In the genomic region with DNA sequence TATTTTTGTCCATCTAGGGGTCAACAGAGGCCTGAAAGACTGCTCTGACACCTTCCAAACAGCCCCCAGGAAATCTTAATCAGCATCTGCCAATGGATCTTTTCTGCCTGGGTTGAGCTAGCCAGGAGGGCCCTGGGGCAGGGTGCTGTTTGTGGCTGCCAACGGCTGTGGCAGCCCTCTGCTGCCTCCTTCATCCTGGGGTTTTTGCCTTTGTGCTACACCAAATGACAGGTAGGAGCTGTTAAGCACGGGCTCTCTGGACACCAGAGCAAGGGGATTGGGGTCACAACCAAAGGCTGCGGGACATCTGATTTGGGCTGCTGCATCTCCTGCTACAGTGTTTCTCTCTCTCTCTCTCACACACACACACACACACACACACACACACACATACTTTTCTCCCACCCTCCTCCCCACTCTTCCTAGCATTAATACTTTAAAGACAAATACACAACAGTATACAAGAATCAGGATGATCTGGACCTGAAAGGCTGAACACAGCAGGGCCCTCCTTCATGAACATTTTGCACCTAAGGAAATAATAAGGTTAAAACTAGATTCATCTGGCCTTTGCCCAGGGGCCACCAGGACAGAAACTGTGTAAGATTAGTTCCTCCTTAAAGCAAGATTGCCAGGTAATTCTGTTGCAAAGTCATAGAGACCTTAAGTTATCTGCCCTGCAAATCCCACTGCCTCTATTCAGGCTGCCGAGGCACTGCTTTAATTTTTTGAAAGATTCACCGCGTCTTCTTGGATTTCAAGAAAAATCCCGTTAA, we compare ENCODE assay signal across 16 cellular contexts. TPM values are rescaled to one million over a fixed set of nuclear protein-coding genes. Genes with fewer than 3 reads are reported as not detected.
A peak's percentile ranks its signal among the peaks of the same experiment; 100 is the strongest.
DNase-seq lines count a peak whose midpoint lies in the region; ATAC-seq and TF ChIP-seq lines count a peak whose summit lies in the region.
"Had no signal": no experiment of that assay in that cellular context is flagged by ENCODE, and none has a peak within 500 bp of the region (broad histone marks: within the 10 kb centered on the region; RNA-seq: fewer than 3 reads in every experiment).

No MANE protein-coding gene starts in this region.

- H3K4me3 Mint-ChIP-seq in immature natural killer cell = no peak overlapping the region
- H3K4me3 Mint-ChIP-seq in stimulated activated naive CD8-positive, alpha-beta T cell treated with anti-CD3 and anti-CD28 coated beads, Interleukin-15, amount 100 ng/mL, for 72 hours = no peak overlapping the region
- H3K4me3 Mint-ChIP-seq: natural killer cell; stimulated activated effector memory CD8-positive, alpha-beta T cell treated with anti-CD3 and anti-CD28 coated beads, Interleukin-12 subunit alpha, Interleukin-12 subunit beta, amount 100 ng/mL, for 72 hours had no signal

- no peak overlapping the region for H3K27ac Mint-ChIP-seq in immature natural killer cell
- H3K27ac Mint-ChIP-seq in stimulated activated naive CD8-positive, alpha-beta T cell treated with anti-CD3 and anti-CD28 coated beads, Interleukin-15, amount 100 ng/mL, for 72 hours = no peak overlapping the region
- H3K27ac Mint-ChIP-seq: natural killer cell; stimulated activated effector memory CD8-positive, alpha-beta T cell treated with anti-CD3 and anti-CD28 coated beads, Interleukin-12 subunit alpha, Interleukin-12 subunit beta, amount 100 ng/mL, for 72 hours had no signal

- TF ChIP-seq CTCF in ascending aorta (IDR thresholded peaks at IDR 0.05) = no peak
- TF ChIP-seq CTCF in right lobe of liver (IDR thresholded peaks at IDR 0.05) = no peak

- no peaks in the 10 kb centered on the region for H3K27me3 ChIP-seq in ascending aorta
- H3K27me3 ChIP-seq in right lobe of liver = no peaks in the 10 kb centered on the region
- H3K27me3 ChIP-seq in skeletal muscle tissue (ENCODE audit: control insufficient read depth in 3 of 3, insufficient read depth in 3 of 3, low read length in 3 of 3) = no peaks in the 10 kb centered on the region
- H3K27me3 ChIP-seq: BE2C, brain microvascular endothelial cell had no signal

- peaks cover 3 to 4% (median 3%) of the 10 kb centered on the region in 3 donors for H3K27me3 Mint-ChIP-seq in immature natural killer cell (ENCODE audit: low read depth in 3 of 3)
- peaks cover 80% of the 10 kb centered on the region for H3K27me3 Mint-ChIP-seq in stimulated activated naive CD8-positive, alpha-beta T cell treated with anti-CD3 and anti-CD28 coated beads, Interleukin-15, amount 100 ng/mL, for 72 hours

- intact Hi-C loops in ascending aorta (cut with DNase I) = loop anchor here (5.0 kb wide), 2 partner anchors 135 to 155 kb away; no protein-coding TSS in a partner anchor
- intact Hi-C loops in right lobe of liver (cut with DNase I) = no loop called here

- peak; percentile 77 for DNase-seq in ELF-1 (ENCODE audit: low read depth, low spot score)
- DNase-seq in ascending aorta (ENCODE audit: low spot score in 2 of 2) = no peak
- DNase-seq in right lobe of liver = no peak
- DNase-seq in immature natural killer cell = no peak
- DNase-seq in stimulated activated naive CD8-positive, alpha-beta T cell treated with anti-CD3 and anti-CD28 coated beads, Interleukin-15, amount 100 ng/mL, for 72 hours = no peak
- DNase-seq: activated T-cell treated with anti-CD3 and anti-CD28 coated beads, Interleukin-2, amount 50 U/mL, for 72 hours; BE2C; brain microvascular endothelial cell; erythroblast; IMR-90; natural killer cell; NCI-H82 had no signal

- H3K9me3 Mint-ChIP-seq in immature natural killer cell = peaks cover 0 to 2% (median 0%) of the 10 kb centered on the region in 6 donors
- H3K9me3 Mint-ChIP-seq in stimulated activated naive CD8-positive, alpha-beta T cell treated with anti-CD3 and anti-CD28 coated beads, Interleukin-15, amount 100 ng/mL, for 72 hours = peaks cover 5 to 8% of the 10 kb centered on the region in 2 donors
- H3K9me3 Mint-ChIP-seq: activated T-cell treated with anti-CD3 and anti-CD28 coated beads, Interleukin-2, amount 50 U/mL, for 72 hours; stimulated activated effector memory CD8-positive, alpha-beta T cell treated with anti-CD3 and anti-CD28 coated beads, Interleukin-12 subunit alpha, Interleukin-12 subunit beta, amount 100 ng/mL, for 72 hours had no signal

- H3K27ac ChIP-seq in ascending aorta = peak overlapping the region; percentile 76 to 77
- H3K27ac ChIP-seq in right lobe of liver = peak overlapping the region; percentile 33 to 62 (median 41)
- peak overlapping the region; percentile 91 for H3K27ac ChIP-seq in skeletal muscle tissue (ENCODE audit: low read depth, low read length)
- H3K27ac ChIP-seq: brain microvascular endothelial cell had no signal

- H3K4me1 ChIP-seq in ascending aorta (peaks cover 0 to 6% of the 10 kb centered on the region in 2 donors), right lobe of liver (peaks cover 0 to 19% (median 0%) of the 10 kb centered on the region in 4 donors), skeletal muscle tissue (ENCODE audit: control insufficient read depth in 3 of 3, insufficient read depth in 3 of 3, low read length in 3 of 3) (peaks cover 25 to 36% (median 30%) of the 10 kb centered on the region in 3 donors)
- H3K4me1 ChIP-seq: BE2C had no signal

- H3K36me3 ChIP-seq in ascending aorta (no peaks in the 10 kb centered on the region), right lobe of liver (no peaks in the 10 kb centered on the region), skeletal muscle tissue (ENCODE audit: control insufficient read depth in 3 of 3, insufficient read depth in 3 of 3, low read length in 3 of 3) (no peaks in the 10 kb centered on the region)
- H3K36me3 ChIP-seq: BE2C, brain microvascular endothelial cell had no signal

- WGBS in right lobe of liver (ENCODE audit: insufficient coverage, low coverage, low lambda C conversion rate, missing lambda C conversion rate) = 60% methylated on average over 4 of the region's 7 CpGs

- H3K36me3 Mint-ChIP-seq in immature natural killer cell = no peaks in the 10 kb centered on the region
- H3K36me3 Mint-ChIP-seq: natural killer cell; stimulated activated effector memory CD8-positive, alpha-beta T cell treated with anti-CD3 and anti-CD28 coated beads, Interleukin-12 subunit alpha, Interleukin-12 subunit beta, amount 100 ng/mL, for 72 hours had no signal

- H3K4me1 Mint-ChIP-seq in immature natural killer cell = peaks cover 0 to 4% of the 10 kb centered on the region in 2 donors
- H3K4me1 Mint-ChIP-seq in stimulated activated naive CD8-positive, alpha-beta T cell treated with anti-CD3 and anti-CD28 coated beads, Interleukin-15, amount 100 ng/mL, for 72 hours = peaks cover 46% of the 10 kb centered on the region
- H3K4me1 Mint-ChIP-seq: natural killer cell had no signal

- no peak for ATAC-seq in right lobe of liver
- no peak for ATAC-seq in HG02973 (IDR thresholded peaks at IDR 0.05; ENCODE audit: unreplicated experiment)
- no peak for ATAC-seq in HG02981 (IDR thresholded peaks at IDR 0.05; ENCODE audit: unreplicated experiment)
- ATAC-seq in stimulated activated naive CD8-positive, alpha-beta T cell treated with anti-CD3 and anti-CD28 coated beads, Interleukin-15, amount 100 ng/mL, for 72 hours = no peak
- ATAC-seq: activated T-cell treated with anti-CD3 and anti-CD28 coated beads, Interleukin-2, amount 50 U/mL, for 72 hours; natural killer cell; stimulated activated effector memory CD8-positive, alpha-beta T cell treated with anti-CD3 and anti-CD28 coated beads, Interleukin-12 subunit alpha, Interleukin-12 subunit beta, amount 100 ng/mL, for 72 hours had no signal

- H3K9me3 ChIP-seq in ascending aorta = no peaks in the 10 kb centered on the region
- no peaks in the 10 kb centered on the region for H3K9me3 ChIP-seq in right lobe of liver
- H3K9me3 ChIP-seq in skeletal muscle tissue (ENCODE audit: control insufficient read depth in 3 of 3, low read length in 3 of 3) = no peaks in the 10 kb centered on the region
- H3K9me3 ChIP-seq: BE2C had no signal

- H3K9ac ChIP-seq in skeletal muscle tissue (ENCODE audit: low read depth in 1 of 3, low read length in 3 of 3) = peak overlapping the region; percentile 81 to 91 (median 89)

- TF ChIP-seq POLR2A in right lobe of liver (IDR thresholded peaks at IDR 0.05) = no peak

- H3K4me3 ChIP-seq in ascending aorta (peak overlapping the region in 1 of 2 donors; percentile 1), right lobe of liver (no peak overlapping the region), skeletal muscle tissue (ENCODE audit: low read length in 3 of 3) (peak overlapping the region in 1 of 3 donors; percentile 76)

RNA-seq across cellular contexts. Expression of a gene that starts 1.8 kb away (rescaled TPM):
- 13.0 TPM for total RNA-seq in ascending aorta
- 10 to 100 TPM; 10.4 to 25.5 (median 14.9) TPM for total RNA-seq in right lobe of liver
- 16.2 TPM for total RNA-seq in skeletal muscle tissue
- not detected for polyA plus RNA-seq in immature natural killer cell
- total RNA-seq: natural killer cell had no signal

Comparison
In these comparisons a context has a peak if more than half of its experiments do, and no peak if none do; other contexts are left out.
1. H3K27ac ChIP-seq: peak in every context shown above with its lines; median percentile 91 in skeletal muscle tissue; 76 in ascending aorta; 41 in right lobe of liver.